In genomic region chr10:14555806-14556205, GRCh38 we compare ENCODE assay signal across 9 cellular contexts.
DNase-seq lines count a peak whose midpoint lies in the region; ATAC-seq, FAIRE-seq and TF ChIP-seq lines count a peak whose summit lies in the region.
"Had no signal": no experiment of that assay in that cellular context is flagged by ENCODE, and none has a peak within 500 bp of the region (broad histone marks: within the 10 kb centered on the region; RNA-seq: fewer than 3 reads in every experiment).

No MANE protein-coding gene starts in this region.

- no peak overlapping the region for H2BK20ac ChIP-seq in H9 (ENCODE audit: low read depth, low read length, poor library complexity, severe bottlenecking)

- H4K12ac ChIP-seq in trophoblast cell (ENCODE audit: low read depth, low read length), result no peak overlapping the region

- H3K27me3 ChIP-seq in H9 (ENCODE audit: insufficient read depth, low read length) (no peaks in the 10 kb centered on the region), endothelial cell of umbilical vein (ENCODE audit: control insufficient read depth in 2 of 2, insufficient read depth in 2 of 2, low read length in 2 of 2) (no peaks in the 10 kb centered on the region), trophoblast cell (ENCODE audit: insufficient read depth, low read length) (no peaks in the 10 kb centered on the region)

- intact Hi-C loops in endothelial cell of umbilical vein (cut with micrococcal nuclease), result loop anchor here (1.0 kb wide), 1 partner anchor 22 kb away; no protein-coding TSS in a partner anchor

- no peak overlapping the region for H3K23ac ChIP-seq in H9 (ENCODE audit: insufficient read length, low read depth, low read length)
- H3K23ac ChIP-seq in trophoblast cell (ENCODE audit: low read length), result no peak overlapping the region

- dilution Hi-C loops in endothelial cell of umbilical vein (cut with MboI; ENCODE audit: extremely low pct_ligation_motif_present, low sequenced_read_pairs), result no loop called here

- ATAC-seq in T-cell (replicated peaks in 1 of 4), result no peak

- H3K36me3 Mint-ChIP-seq in H9 (ENCODE audit: insufficient read depth in 1 of 3, low read depth in 3 of 3) (no peaks in the 10 kb centered on the region; a peak in 1 of 7 replicates), T-cell (peaks cover 55% of the 10 kb centered on the region)

- H3K4me1 ChIP-seq in H9 (ENCODE audit: insufficient read depth, low read length) (peaks cover 18% of the 10 kb centered on the region; the same call in 1 of the 2 replicates), endothelial cell of umbilical vein (ENCODE audit: control insufficient read depth, extremely low read depth, insufficient read depth, low read length) (peaks cover 61% of the 10 kb centered on the region), trophoblast cell (ENCODE audit: control insufficient read depth in 1 of 2, insufficient read depth in 2 of 2, low read length in 2 of 2) (peaks cover 20 to 24% of the 10 kb centered on the region in 2 experiments)

- H2BK12ac ChIP-seq in H9 (ENCODE audit: insufficient read length, low read depth, low read length) (no peak overlapping the region), trophoblast cell (ENCODE audit: low read length) (no peak overlapping the region)

- no peaks in the 10 kb centered on the region for H3K9me3 ChIP-seq in H9 (ENCODE audit: control insufficient read depth, low read depth, low read length)
- no peaks in the 10 kb centered on the region for H3K9me3 ChIP-seq in endothelial cell of umbilical vein (replicated peaks; ENCODE audit: control insufficient read depth, insufficient read depth, low read length)
- H3K9me3 ChIP-seq in trophoblast cell (ENCODE audit: insufficient read depth, low read depth, low read length), result peaks cover 2% of the 10 kb centered on the region

- no peak overlapping the region for H3K4me2 ChIP-seq in H9 (ENCODE audit: insufficient read depth, insufficient read length, low read length)
- H3K4me2 ChIP-seq in endothelial cell of umbilical vein (ENCODE audit: insufficient read depth, low read length), result no peak overlapping the region
- H3K4me2 ChIP-seq in trophoblast cell (ENCODE audit: low read length), result peak overlapping the region; percentile 25

- DNase-seq in H9, result peak; percentile 54
- no peak for DNase-seq in T-cell
- no peak for DNase-seq in endothelial cell of umbilical vein (ENCODE audit: low read depth, low spot score)
- DNase-seq in trophoblast cell, result no peak
- no peak for DNase-seq in activated CD4-positive, CD25-positive, alpha-beta regulatory T cell (lab: John Stamatoyannopoulos, UW)
- no peak for DNase-seq in GDM1 (lab: John Stamatoyannopoulos, UW)
- DNase-seq in NCI-H2196 treated with DMSO at 0.1 percent for 48 hours (lab: John Stamatoyannopoulos, UW; ENCODE audit: unreplicated experiment), result no peak
- no peak for DNase-seq in NCI-H345 treated with DMSO at 0.1 percent for 48 hours (lab: John Stamatoyannopoulos, UW; ENCODE audit: unreplicated experiment)
- DNase-seq: NCI-H1105 had no signal

- no peak overlapping the region for H4K5ac ChIP-seq in H9 (ENCODE audit: insufficient read length, low read depth, low read length)

- H3K79me1 ChIP-seq in H9 (ENCODE audit: insufficient read depth, low read depth, low read length, poor library complexity, severe bottlenecking) (peaks cover 4% of the 10 kb centered on the region), trophoblast cell (ENCODE audit: low read length) (peaks cover 3% of the 10 kb centered on the region)

- H3K4me1 Mint-ChIP-seq in H9 (peaks cover 41 to 52% of the 10 kb centered on the region in 2 experiments), T-cell (peaks cover 96 to 97% (median 96%) of the 10 kb centered on the region in 3 donors)

- no peak overlapping the region for H2BK15ac ChIP-seq in H9 (ENCODE audit: low read depth, low read length)

- H3K4me3 Mint-ChIP-seq in H9 (0 out of 5 replicates have a peak overlapping the region, but pooled peaks of 1 of the 2 experiments have one; percentile 25), T-cell (peak overlapping the region; percentile 50 to 85 (median 61))

- no peaks in the 10 kb centered on the region for H3K23me2 ChIP-seq in H9 (ENCODE audit: insufficient read length, low read depth, low read length, poor library complexity, severe bottlenecking)

- H3K4ac ChIP-seq in H9 (ENCODE audit: low read depth, low read length) (no peak overlapping the region), trophoblast cell (ENCODE audit: low read depth, low read length) (no peak overlapping the region)

- H2AFZ ChIP-seq in H9 (ENCODE audit: low read length), result no peak overlapping the region
- H2AFZ ChIP-seq in endothelial cell of umbilical vein (ENCODE audit: low read depth, low read length), result no peak overlapping the region
- no peak overlapping the region for H2AFZ ChIP-seq in trophoblast cell (ENCODE audit: insufficient read depth, low read length, poor library complexity)

- no peak for FAIRE-seq in endothelial cell of umbilical vein (lab: Jason Lieb, UNC)

- BruUV-seq in endothelial cell of umbilical vein (replicated peaks; lab: Mats Ljungman, UMichigan), result no TSS peak

- H3K14ac ChIP-seq in H9 (ENCODE audit: insufficient read depth, low read length) (no peak overlapping the region), trophoblast cell (ENCODE audit: low read length) (no peak overlapping the region)

- H3K4me3 ChIP-seq in endothelial cell of umbilical vein (replicated peaks in 1 of 3; ENCODE audit: insufficient read depth in 1 of 3, low read depth in 1 of 3, low read length in 3 of 3) (no peak overlapping the region), trophoblast cell (ENCODE audit: low read depth, low read length) (no peak overlapping the region)

- H3K27me3 Mint-ChIP-seq in H9 (ENCODE audit: low read depth) (no peaks in the 10 kb centered on the region; the same call in 1 of the 2 replicates), T-cell (no peaks in the 10 kb centered on the region)

- H3K79me2 ChIP-seq in H9 (ENCODE audit: insufficient read depth, low read length) (peaks cover 3% of the 10 kb centered on the region; the same call in 1 of the 2 replicates), endothelial cell of umbilical vein (ENCODE audit: control insufficient read depth, insufficient read depth, low read length) (peaks cover 92% of the 10 kb centered on the region), trophoblast cell (ENCODE audit: control insufficient read depth, insufficient read depth, low read length, poor library complexity) (no peaks in the 10 kb centered on the region)

- H3T11ph ChIP-seq in H9 (ENCODE audit: low read length), result no peak overlapping the region

- H2AK5ac ChIP-seq in H9 (ENCODE audit: insufficient read length, low read length) (no peak overlapping the region), trophoblast cell (ENCODE audit: low read length) (no peak overlapping the region)

- H3K27ac Mint-ChIP-seq in H9 (peak overlapping the region; percentile 79 to 87 (median 83); a peak in 6 of 7 replicates), T-cell (peak overlapping the region; percentile 94 to 95)

- H3K9me3 Mint-ChIP-seq in H9 (no peaks in the 10 kb centered on the region), T-cell (no peaks in the 10 kb centered on the region)

- TF ChIP-seq POLR2A in endothelial cell of umbilical vein (IDR thresholded peaks at IDR 0.05; ENCODE audit: low read depth, low read length), result no peak

- H3K36me3 ChIP-seq in endothelial cell of umbilical vein (ENCODE audit: control insufficient read depth in 2 of 2, extremely low read depth in 1 of 2, insufficient read depth in 2 of 2, low read length in 2 of 2), result peaks cover 0 to 2% of the 10 kb centered on the region in 2 experiments
- peaks cover 0 to 6% of the 10 kb centered on the region in 2 experiments for H3K36me3 ChIP-seq in trophoblast cell (ENCODE audit: control insufficient read depth in 1 of 2, insufficient read depth in 2 of 2, low read length in 2 of 2)

- H3K27ac ChIP-seq in H9 (ENCODE audit: insufficient read length, low read depth, low read length) (no peak overlapping the region), endothelial cell of umbilical vein (ENCODE audit: insufficient read depth, low read depth, low read length) (peak overlapping the region; percentile 16), trophoblast cell (ENCODE audit: low read depth, low read length) (peak overlapping the region; percentile 45)

- H3K9me1 ChIP-seq in endothelial cell of umbilical vein (replicated peaks; ENCODE audit: control insufficient read depth, extremely low read depth, insufficient read depth, low read length), result no peaks in the 10 kb centered on the region

- WGBS in H9 (ENCODE audit: extremely low coverage, insufficient read length, low lambda C conversion rate), result no CpG with 5 or more reads among the region's 4 CpGs
- no CpG with 5 or more reads among the region's 4 CpGs for WGBS in trophoblast cell (ENCODE audit: extremely low coverage, insufficient coverage, insufficient read length)

- TF ChIP-seq CTCF in H9 (conservative IDR thresholded peaks at IDR 0.05), result no peak
- TF ChIP-seq CTCF in endothelial cell of umbilical vein (IDR thresholded peaks at IDR 0.05; ENCODE audit: extremely low read depth in 1 of 2, insufficient read depth in 1 of 2, low read depth in 1 of 2, low read length in 2 of 2), result no peak

- H4K8ac ChIP-seq in H9 (replicated peaks; ENCODE audit: insufficient read length, low read depth, low read length) (no peak overlapping the region), trophoblast cell (ENCODE audit: low read depth, low read length) (no peak overlapping the region)

- no peak overlapping the region for H3K9ac ChIP-seq in H9 (ENCODE audit: extremely low read depth, insufficient read length, low read length)
- H3K9ac ChIP-seq in endothelial cell of umbilical vein (replicated peaks; ENCODE audit: extremely low read depth, insufficient read depth, low read length), result no peak overlapping the region
- no peak overlapping the region for H3K9ac ChIP-seq in trophoblast cell (ENCODE audit: low read length)

- no peak overlapping the region for H2BK120ac ChIP-seq in H9 (ENCODE audit: low read depth, low read length, poor library complexity, severe bottlenecking)
- H2BK120ac ChIP-seq in trophoblast cell (ENCODE audit: insufficient read depth, low read length, poor library complexity), result no peak overlapping the region

- H4K20me1 ChIP-seq in H9 (ENCODE audit: control insufficient read depth, insufficient read depth, insufficient read length) (no peaks in the 10 kb centered on the region), endothelial cell of umbilical vein (replicated peaks; ENCODE audit: control insufficient read depth, extremely low read depth, insufficient read depth, low read length) (peaks cover 2% of the 10 kb centered on the region)

- POLR2A ChIA-PET in T-cell (lab: Charles Lee), result interaction anchor here in 1 of 2 donors (3.5 kb wide), 1 partner anchor 28 kb away, joined by 14 read pairs; no protein-coding TSS in a partner anchor
- POLR2A ChIA-PET in endothelial cell of umbilical vein (lab: Charles Lee), result no interaction called here

- CTCF ChIA-PET in T-cell (lab: Charles Lee) (interaction anchor here (0.7 to 1.2 kb wide), 8 partner anchors 9 to 58 kb away, joined by 3 to 5 read pairs (median 4); no protein-coding TSS in a partner anchor), endothelial cell of umbilical vein (lab: Charles Lee) (interaction anchor here (1.0 to 2.0 kb wide), 5 partner anchors 8 to 57 kb away, joined by 3 to 6 read pairs (median 4); no protein-coding TSS in a partner anchor)

- no peak overlapping the region for H4K91ac ChIP-seq in H9 (ENCODE audit: insufficient read length, low read depth, low read length)
- no peak overlapping the region for H4K91ac ChIP-seq in trophoblast cell (ENCODE audit: low read depth, low read length)

- H2BK5ac ChIP-seq in H9 (ENCODE audit: insufficient read length, low read length) (no peak overlapping the region), trophoblast cell (ENCODE audit: low read depth, low read length, poor library complexity) (no peak overlapping the region)

- H3K56ac ChIP-seq in H9 (ENCODE audit: insufficient read length, low read depth, low read length), result no peak overlapping the region

- H3K18ac ChIP-seq in H9 (ENCODE audit: insufficient read length, low read depth, low read length), result no peak overlapping the region
- no peak overlapping the region for H3K18ac ChIP-seq in trophoblast cell (ENCODE audit: low read length)
